In the genomic region with DNA sequence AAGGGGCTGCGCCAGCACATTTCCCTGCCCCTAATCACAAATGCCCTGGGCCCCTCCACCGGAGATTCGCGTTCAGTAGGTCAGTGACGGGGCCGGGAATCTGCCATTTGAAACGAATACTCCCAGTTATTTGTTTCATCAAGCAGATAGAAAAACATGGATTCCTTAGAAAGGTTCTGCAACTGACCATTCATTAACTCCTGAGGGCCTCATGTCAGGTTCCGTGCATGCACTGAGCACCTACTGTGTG, we compare ENCODE assay signal across 9 cellular contexts. TPM values are rescaled to one million over a fixed set of nuclear protein-coding genes. Genes with fewer than 3 reads are reported as not detected.
DNase-seq lines count a peak whose midpoint lies in the region; ATAC-seq and TF ChIP-seq lines count a peak whose summit lies in the region.
"Had no signal": no experiment of that assay in that cellular context is flagged by ENCODE, and none has a peak within 500 bp of the region (broad histone marks: within the 10 kb centered on the region; RNA-seq: fewer than 3 reads in every experiment).

No MANE protein-coding gene starts in this region.

- no peak overlapping the region for H2BK120ac ChIP-seq in H9 (ENCODE audit: low read depth, low read length, poor library complexity, severe bottlenecking)

- no peaks in the 10 kb centered on the region for H4K20me1 ChIP-seq in H9 (ENCODE audit: control insufficient read depth, insufficient read depth, insufficient read length)

- intact Hi-C loops in left lung (cut with DNase I): no loop called here

- no CpG with 5 or more reads among the region's 8 CpGs for WGBS in H9 (ENCODE audit: extremely low coverage, insufficient read length, low lambda C conversion rate)

- no peak overlapping the region for H4K5ac ChIP-seq in H9 (ENCODE audit: insufficient read length, low read depth, low read length)

- H3K14ac ChIP-seq in H9 (ENCODE audit: insufficient read depth, low read length): no peak overlapping the region

- no peaks in the 10 kb centered on the region for H3K9me3 Mint-ChIP-seq in H9
- no peaks in the 10 kb centered on the region for H3K9me3 Mint-ChIP-seq in glutamatergic neuron (ENCODE audit: unreplicated experiment)

- no peak overlapping the region for H2BK12ac ChIP-seq in H9 (ENCODE audit: insufficient read length, low read depth, low read length)

- no peaks in the 10 kb centered on the region for H3K4me1 ChIP-seq in H9 (ENCODE audit: insufficient read depth, low read length)
- peaks cover 0 to 44% of the 10 kb centered on the region in 2 donors for H3K4me1 ChIP-seq in left lung

- H4K91ac ChIP-seq in H9 (ENCODE audit: insufficient read length, low read depth, low read length): no peak overlapping the region

- no peak overlapping the region for H2BK5ac ChIP-seq in H9 (ENCODE audit: insufficient read length, low read length)

- H3K27me3 Mint-ChIP-seq in H9 (ENCODE audit: low read depth) (no peaks in the 10 kb centered on the region), glutamatergic neuron (ENCODE audit: unreplicated experiment) (peaks cover 7% of the 10 kb centered on the region)

- no peak overlapping the region for H3K23ac ChIP-seq in H9 (ENCODE audit: insufficient read length, low read depth, low read length)

- H3K4ac ChIP-seq in H9 (ENCODE audit: low read depth, low read length): no peak overlapping the region

- peak; percentile 4 for ATAC-seq in left lung

- no peaks in the 10 kb centered on the region for H3K79me2 ChIP-seq in H9 (ENCODE audit: insufficient read depth, low read length)

- peaks cover 9 to 11% of the 10 kb centered on the region in 2 experiments; a peak in 3 of 4 replicates for H3K4me1 Mint-ChIP-seq in H9
- H3K4me1 Mint-ChIP-seq in glutamatergic neuron (ENCODE audit: low read depth, unreplicated experiment): peaks cover 1% of the 10 kb centered on the region

- H2BK20ac ChIP-seq in H9 (ENCODE audit: low read depth, low read length, poor library complexity, severe bottlenecking): no peak overlapping the region

- no peak overlapping the region for H3K27ac ChIP-seq in H9 (ENCODE audit: insufficient read length, low read depth, low read length)
- H3K27ac ChIP-seq in VCaP: peak overlapping the region; percentile 81
- peak overlapping the region; percentile 91 to 93 for H3K27ac ChIP-seq in left lung

- no peaks in the 10 kb centered on the region for H3K9me3 ChIP-seq in H9 (ENCODE audit: control insufficient read depth, low read depth, low read length)
- H3K9me3 ChIP-seq in left lung: no peaks in the 10 kb centered on the region

- H2AFZ ChIP-seq in H9 (ENCODE audit: low read length): no peak overlapping the region

- H3K9ac ChIP-seq in H9 (ENCODE audit: extremely low read depth, insufficient read length, low read length): no peak overlapping the region

- no peak overlapping the region for H3K18ac ChIP-seq in H9 (ENCODE audit: insufficient read length, low read depth, low read length)

- DNase-seq in A172 (ENCODE audit: low spot score) (peak; percentile 97), H9 (no peak), left lung (no peak), glutamatergic neuron (no peak), OCI-M1 (lab: John Stamatoyannopoulos, UW) (no peak), anterior cingulate cortex (lab: John Stamatoyannopoulos, UW) (no peak), NCI-H1436 treated with DMSO at 0.1 percent for 48 hours (lab: John Stamatoyannopoulos, UW) (no peak)
- DNase-seq: T1000 had no signal

- H3K79me1 ChIP-seq in H9 (ENCODE audit: insufficient read depth, low read depth, low read length, poor library complexity, severe bottlenecking): no peaks in the 10 kb centered on the region

- H3K23me2 ChIP-seq in H9 (ENCODE audit: insufficient read length, low read depth, low read length, poor library complexity, severe bottlenecking): peaks cover 10% of the 10 kb centered on the region

- H3K36me3 Mint-ChIP-seq in H9 (ENCODE audit: insufficient read depth in 1 of 3, low read depth in 3 of 3) (peaks cover 0 to 16% (median 5%) of the 10 kb centered on the region in 3 experiments; a peak in 5 of 7 replicates), glutamatergic neuron (ENCODE audit: unreplicated experiment) (no peaks in the 10 kb centered on the region)

- no peak overlapping the region for H4K8ac ChIP-seq in H9 (replicated peaks; ENCODE audit: insufficient read length, low read depth, low read length)

- H3K4me3 Mint-ChIP-seq in H9 (no peak overlapping the region), glutamatergic neuron (ENCODE audit: unreplicated experiment) (no peak overlapping the region)

- no peak overlapping the region for H2AK5ac ChIP-seq in H9 (ENCODE audit: insufficient read length, low read length)

- H3K4me3 ChIP-seq in left lung: peak overlapping the region; percentile 30 to 39

- TF ChIP-seq CTCF in H9 (conservative IDR thresholded peaks at IDR 0.05) (no peak), VCaP (conservative IDR thresholded peaks at IDR 0.05) (no peak), left lung (IDR thresholded peaks at IDR 0.05) (no peak), glutamatergic neuron (IDR thresholded peaks at IDR 0.05; ENCODE audit: partially characterized antibody, unreplicated experiment) (no peak)

- H3K27ac Mint-ChIP-seq in H9 (no peak overlapping the region), glutamatergic neuron (ENCODE audit: unreplicated experiment) (no peak overlapping the region)

- H3T11ph ChIP-seq in H9 (ENCODE audit: low read length): no peak overlapping the region

- no peak overlapping the region for H3K56ac ChIP-seq in H9 (ENCODE audit: insufficient read length, low read depth, low read length)

- peak overlapping the region; percentile 71 for H3K4me2 ChIP-seq in H9 (ENCODE audit: insufficient read depth, insufficient read length, low read length)

- H2BK15ac ChIP-seq in H9 (ENCODE audit: low read depth, low read length): no peak overlapping the region

- H3K27me3 ChIP-seq in H9 (ENCODE audit: insufficient read depth, low read length): no peaks in the 10 kb centered on the region
- no peaks in the 10 kb centered on the region for H3K27me3 ChIP-seq in left lung

- H3K36me3 ChIP-seq in left lung: peaks cover 0 to 5% of the 10 kb centered on the region in 2 donors

RNA-seq across cellular contexts. Expression of gene UBC, which starts 25.6 kb away (rescaled TPM):
- 1,288 and 1,521 TPM in 2 replicates for total RNA-seq in A172 (2014; rRNA removed; shearing (Covaris generic))
- 523 and 533 TPM in 2 replicates for total RNA-seq in H9 (2021)
- 1,000 to 10,000 TPM in 1 of 2 donors, 100 to 1,000 TPM in 1; 933 to 1,095 TPM for total RNA-seq in left lung
- total RNA-seq in glutamatergic neuron (ENCODE audit: unreplicated experiment): 966 TPM

RNA-seq across cellular contexts. Expression of gene DHX37, which starts 48.9 kb away (rescaled TPM):
- 22.7 and 25.8 TPM in 2 replicates for total RNA-seq in A172 (2014; rRNA removed; shearing (Covaris generic))
- total RNA-seq in H9 (2021) (56.7 and 59.0 TPM in 2 replicates), left lung (10 to 100 TPM; 12.1 to 20.3 TPM), glutamatergic neuron (ENCODE audit: unreplicated experiment) (9.8 TPM)

RNA-seq across cellular contexts. Expression of gene BRI3BP, which starts 53.4 kb away (rescaled TPM):
- 14.4 and 18.6 TPM in 2 replicates for total RNA-seq in A172 (2014; rRNA removed; shearing (Covaris generic))
- total RNA-seq in H9 (2021) (10.5 and 11.3 TPM in 2 replicates), left lung (10 to 100 TPM; 12.2 to 16.3 TPM), glutamatergic neuron (ENCODE audit: unreplicated experiment) (1.5 TPM)
